10 cellular contexts compared by ENCODE assay signal in the genomic region with DNA sequence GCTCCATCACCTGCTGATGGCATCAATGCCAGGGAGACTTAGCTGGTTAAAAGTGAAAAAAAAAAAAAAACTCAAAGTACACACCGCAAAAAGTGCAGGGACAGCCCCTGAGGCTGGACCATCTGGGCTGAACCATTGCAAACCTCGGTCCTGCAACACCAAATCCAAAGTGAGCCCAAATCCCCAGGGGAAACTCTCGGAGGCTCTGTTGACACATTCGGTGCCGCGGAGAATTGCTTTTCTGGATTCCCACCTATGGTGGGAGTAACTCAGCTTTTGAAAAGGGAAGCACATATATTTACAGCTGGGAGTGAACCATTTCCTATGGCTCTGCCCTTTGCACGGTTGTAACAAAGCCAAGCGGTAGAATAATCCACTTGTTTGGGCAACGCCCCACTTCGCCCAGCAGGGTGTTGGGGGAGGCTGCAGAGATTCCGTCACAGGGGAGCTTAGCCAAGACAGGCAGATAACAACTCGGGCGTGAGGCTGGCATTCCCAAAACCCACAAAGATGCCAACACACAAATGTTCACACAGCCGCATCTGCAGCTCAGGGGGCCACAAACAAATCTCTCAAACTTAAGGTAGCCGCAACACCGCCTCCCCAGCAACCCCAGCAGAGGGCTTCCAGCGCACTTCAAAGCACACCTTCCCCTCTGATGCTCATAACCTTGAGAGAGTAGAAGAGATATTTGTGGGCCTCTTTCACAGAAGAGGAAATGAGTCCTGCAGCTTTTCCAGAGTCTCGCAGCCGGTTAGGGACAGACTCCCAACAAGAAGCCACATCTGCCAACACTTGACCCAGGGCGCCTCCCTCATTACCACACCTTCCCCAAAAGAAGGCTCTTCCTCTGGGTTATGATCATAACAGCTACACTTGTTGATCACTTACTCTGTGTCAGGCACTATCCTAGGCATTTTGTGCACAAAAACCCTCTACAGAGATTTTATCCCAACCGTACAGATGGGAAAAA. TPM values are rescaled to one million over a fixed set of nuclear protein-coding genes. Genes with fewer than 3 reads are reported as not detected.
DNase-seq lines count a peak whose midpoint lies in the region; ATAC-seq, FAIRE-seq and TF ChIP-seq lines count a peak whose summit lies in the region.
"Had no signal": no experiment of that assay in that cellular context is flagged by ENCODE, and none has a peak within 500 bp of the region (broad histone marks: within the 10 kb centered on the region; RNA-seq: fewer than 3 reads in every experiment).

No MANE protein-coding gene starts in this region.

- H3K4me3 Mint-ChIP-seq in CD4-positive, CD25-positive, alpha-beta regulatory T cell: peak overlapping the region; percentile 78 to 91 (median 88)
- H3K4me3 Mint-ChIP-seq in Caco-2 (ENCODE audit: unreplicated experiment) (no peak overlapping the region), osteocyte (ENCODE audit: unreplicated experiment) (no peak overlapping the region)

- H3K36me3 ChIP-seq in CD4-positive, CD25-positive, alpha-beta regulatory T cell (ENCODE audit: control insufficient read depth, insufficient read depth, low read length): peaks cover 58% of the 10 kb centered on the region
- H3K36me3 ChIP-seq in RWPE2 (ENCODE audit: low read depth) (no peaks in the 10 kb centered on the region), keratinocyte (ENCODE audit: control insufficient read depth in 2 of 2, extremely low read depth in 1 of 2, insufficient read depth in 2 of 2, low read length in 2 of 2) (no peaks in the 10 kb centered on the region), Caco-2 (ENCODE audit: control insufficient read depth, insufficient read depth, low read length) (no peaks in the 10 kb centered on the region; the same call in 1 of the 2 replicates)

- H2AFZ ChIP-seq in keratinocyte (ENCODE audit: control insufficient read depth, low read length): no peak overlapping the region

- peak; percentile 50 to 51 for ATAC-seq in CD4-positive, CD25-positive, alpha-beta regulatory T cell (ENCODE audit: low read depth in 2 of 2)
- peak; percentile 30 for ATAC-seq in GM21423 (IDR thresholded peaks at IDR 0.05; ENCODE audit: unreplicated experiment)
- 0 out of 3 replicates have a peak, but pooled peaks have one; percentile 42 for ATAC-seq in RWPE2 (ENCODE audit: low read depth)
- ATAC-seq: Panc1 had no signal

- no peaks in the 10 kb centered on the region for H3K27me3 ChIP-seq in CD4-positive, CD25-positive, alpha-beta regulatory T cell (ENCODE audit: control insufficient read depth, insufficient read depth, low read length)
- H3K27me3 ChIP-seq in RWPE2 (ENCODE audit: insufficient read depth, poor library complexity, severe bottlenecking) (no peaks in the 10 kb centered on the region), keratinocyte (ENCODE audit: control insufficient read depth, extremely low read depth, insufficient read depth, low read length) (peaks cover 20% of the 10 kb centered on the region), Caco-2 (replicated peaks; ENCODE audit: control insufficient read depth, insufficient read depth, low read length) (no peaks in the 10 kb centered on the region)

- peaks cover 98% of the 10 kb centered on the region for H3K4me1 ChIP-seq in CD4-positive, CD25-positive, alpha-beta regulatory T cell (ENCODE audit: control insufficient read depth, insufficient read depth, low read length, poor library complexity, severe bottlenecking)
- H3K4me1 ChIP-seq in RWPE2 (ENCODE audit: insufficient read depth, poor library complexity, severe bottlenecking): no peaks in the 10 kb centered on the region
- H3K4me1 ChIP-seq in keratinocyte (ENCODE audit: control insufficient read depth, extremely low read depth, insufficient read depth, low read length): peaks cover 10% of the 10 kb centered on the region
- no peaks in the 10 kb centered on the region for H3K4me1 ChIP-seq in Caco-2

- peak in 2 of 3 donors; percentile 62 to 66 for DNase-seq in CD4-positive, CD25-positive, alpha-beta regulatory T cell
- no peak for DNase-seq in RWPE2 (ENCODE audit: low spot score)
- DNase-seq in keratinocyte (ENCODE audit: low read depth, low spot score): no peak
- no peak for DNase-seq in C1 segment of cervical spinal cord (lab: John Stamatoyannopoulos, UW)
- no peak for DNase-seq in Caco-2
- no peak for DNase-seq in osteocyte (ENCODE audit: extremely low spot score, unreplicated experiment)
- DNase-seq in activated CD4-positive, CD25-positive, alpha-beta regulatory T cell treated with anti-CD3 and anti-CD28 coated beads, Interleukin-2, amount 50 U/mL, for 72 hours: no peak
- DNase-seq: hypothalamus had no signal

- H3K79me2 ChIP-seq in keratinocyte (ENCODE audit: control insufficient read depth, insufficient read depth, low read length): no peaks in the 10 kb centered on the region

- H4K20me1 ChIP-seq in keratinocyte (ENCODE audit: control insufficient read depth, extremely low read depth, insufficient read depth, low read length): no peaks in the 10 kb centered on the region

- TF ChIP-seq CTCF in RWPE2 (IDR thresholded peaks at IDR 0.05; ENCODE audit: poor library complexity, severe bottlenecking) (no peak), keratinocyte (optimal IDR thresholded peaks at IDR 0.05 in 1 of 3, IDR thresholded peaks at IDR 0.05 in 1 of 3, conservative IDR thresholded peaks at IDR 0.05 in 1 of 3; ENCODE audit: extremely low read depth in 1 of 3, insufficient read depth in 2 of 3, low read length in 3 of 3) (no peak), Caco-2 (IDR thresholded peaks at IDR 0.05; ENCODE audit: insufficient read depth in 1 of 2, low read depth in 1 of 2, low read length in 1 of 2, severe bottlenecking in 1 of 2, unreplicated experiment in 1 of 2) (no peak), osteocyte (IDR thresholded peaks at IDR 0.05) (no peak)

- BruUV-seq in Caco-2 (replicated peaks; lab: Mats Ljungman, UMichigan): no TSS peak

- peaks cover 34% of the 10 kb centered on the region for H3K36me3 Mint-ChIP-seq in CD4-positive, CD25-positive, alpha-beta regulatory T cell
- H3K36me3 Mint-ChIP-seq in Caco-2 (ENCODE audit: insufficient read depth, unreplicated experiment): no peaks in the 10 kb centered on the region
- H3K36me3 Mint-ChIP-seq in osteocyte (ENCODE audit: unreplicated experiment): no peaks in the 10 kb centered on the region

- peak overlapping the region; percentile 89 to 93 (median 92) for H3K27ac Mint-ChIP-seq in CD4-positive, CD25-positive, alpha-beta regulatory T cell
- H3K27ac Mint-ChIP-seq in Caco-2 (ENCODE audit: unreplicated experiment) (no peak overlapping the region), osteocyte (ENCODE audit: unreplicated experiment) (no peak overlapping the region)

- H3K27me3 Mint-ChIP-seq in CD4-positive, CD25-positive, alpha-beta regulatory T cell: no peaks in the 10 kb centered on the region
- no peaks in the 10 kb centered on the region for H3K27me3 Mint-ChIP-seq in Caco-2 (ENCODE audit: insufficient read depth, unreplicated experiment)
- no peaks in the 10 kb centered on the region for H3K27me3 Mint-ChIP-seq in osteocyte (ENCODE audit: unreplicated experiment)

- no peak for FAIRE-seq in keratinocyte (lab: Jason Lieb, UNC)

- no peaks in the 10 kb centered on the region for H3K9me1 ChIP-seq in keratinocyte (ENCODE audit: control insufficient read depth, extremely low read depth, insufficient read depth, low read length)

- H3K4me2 ChIP-seq in keratinocyte (ENCODE audit: control insufficient read depth, extremely low read depth, insufficient read depth, low read depth, low read length): peak overlapping the region; percentile 61

- intact Hi-C loops in Caco-2 (cut with micrococcal nuclease; ENCODE audit: unreplicated experiment): no loop called here

- dilution Hi-C loops in keratinocyte (cut with MboI; ENCODE audit: extremely low pct_ligation_motif_present, low sequenced_read_pairs): no loop called here

- CTCF ChIA-PET in Caco-2 (lab: Charles Lee): interaction anchor here (0.9 kb wide), 1 partner anchor 32 kb away, joined by 3 read pairs; no protein-coding TSS in a partner anchor

- POLR2A ChIA-PET in Caco-2 (lab: Charles Lee): no interaction called here

- H3K4me3 ChIP-seq in CD4-positive, CD25-positive, alpha-beta regulatory T cell (ENCODE audit: low read depth, low read length): peak overlapping the region; percentile 67
- H3K4me3 ChIP-seq in RWPE2 (ENCODE audit: severe bottlenecking): no peak overlapping the region
- peak overlapping the region in 1 of 3 experiments; percentile 11 for H3K4me3 ChIP-seq in keratinocyte (ENCODE audit: control insufficient read depth in 2 of 3, extremely low read depth in 1 of 3, insufficient read depth in 2 of 3, low read depth in 1 of 3, low read length in 3 of 3)
- no peak overlapping the region for H3K4me3 ChIP-seq in Caco-2 (ENCODE audit: low read depth, low read length)

- peak overlapping the region; percentile 98 for H3K27ac ChIP-seq in CD4-positive, CD25-positive, alpha-beta regulatory T cell (ENCODE audit: insufficient read depth, low read length, poor library complexity, severe bottlenecking)
- no peak overlapping the region for H3K27ac ChIP-seq in RWPE2 (ENCODE audit: poor library complexity, severe bottlenecking)
- H3K27ac ChIP-seq in keratinocyte (ENCODE audit: control insufficient read depth, insufficient read depth, low read length): no peak overlapping the region

- no peaks in the 10 kb centered on the region for H3K9me3 Mint-ChIP-seq in CD4-positive, CD25-positive, alpha-beta regulatory T cell
- H3K9me3 Mint-ChIP-seq in Caco-2 (ENCODE audit: unreplicated experiment) (no peaks in the 10 kb centered on the region), osteocyte (ENCODE audit: unreplicated experiment) (no peaks in the 10 kb centered on the region)

- H3K9ac ChIP-seq in keratinocyte (ENCODE audit: control insufficient read depth, extremely low read depth, insufficient read depth, low read length): no peak overlapping the region

- H3K4me1 Mint-ChIP-seq in CD4-positive, CD25-positive, alpha-beta regulatory T cell: peaks cover 28 to 90% (median 57%) of the 10 kb centered on the region in 4 donors
- H3K4me1 Mint-ChIP-seq in Caco-2 (ENCODE audit: low read depth, unreplicated experiment): no peaks in the 10 kb centered on the region
- H3K4me1 Mint-ChIP-seq in osteocyte (ENCODE audit: unreplicated experiment): peaks cover 13% of the 10 kb centered on the region

- H3K9me3 ChIP-seq in CD4-positive, CD25-positive, alpha-beta regulatory T cell (ENCODE audit: control insufficient read depth in 2 of 2, low read length in 2 of 2): no peaks in the 10 kb centered on the region
- no peaks in the 10 kb centered on the region for H3K9me3 ChIP-seq in RWPE2 (ENCODE audit: severe bottlenecking)
- H3K9me3 ChIP-seq in keratinocyte (ENCODE audit: control insufficient read depth, low read depth, low read length): no peaks in the 10 kb centered on the region
- H3K9me3 ChIP-seq in Caco-2: no peaks in the 10 kb centered on the region

RNA-seq across cellular contexts. Expression of gene ZC3H12D, which starts 11.4 kb away (rescaled TPM):
- total RNA-seq in CD4-positive, CD25-positive, alpha-beta regulatory T cell: 251 TPM
- 10 to 100 TPM in 1 of 4 donors, 1 to 10 TPM in 3; 7.1 to 10.3 (median 8.7) TPM for polyA plus RNA-seq in CD4-positive, CD25-positive, alpha-beta regulatory T cell
- 0.03 to 0.04 TPM in 2 of 3 replicates, not detected in the other for polyA plus RNA-seq in keratinocyte
- polyA plus RNA-seq in keratinocyte (2011; ENCODE audit: low read depth): not detected
- not detected in 2 replicates for polyA plus RNA-seq in keratinocyte (2011; cell fraction: cytosol; rRNA removed)
- 0.15 and 0.40 TPM in 2 replicates for polyA plus RNA-seq in keratinocyte (2011; cell fraction: nucleus; rRNA removed)
- polyA plus RNA-seq in keratinocyte (2012; ENCODE audit: low replicate concordance): 0.27 TPM in 1 of 2 replicates, not detected in the other
- 0.03 to 0.23 TPM in 2 of 3 replicates, not detected in the other for polyA minus RNA-seq in keratinocyte
- polyA minus RNA-seq in keratinocyte (2011; cell fraction: cytosol; rRNA and poly(A)+ RNA removed): not detected
- polyA minus RNA-seq in keratinocyte (2011; cell fraction: nucleus; rRNA and poly(A)+ RNA removed): not detected in 2 replicates
- total RNA-seq in Caco-2 (2022) (0.57 and 0.65 TPM in 2 replicates), osteocyte (0.21 TPM in 1 of 2 replicates, not detected in the other)

Comparison
In these comparisons a context has a peak if more than half of its experiments do, and no peak if none do; other contexts are left out.
1. DNase-seq: peak in CD4-positive, CD25-positive, alpha-beta regulatory T cell (2 of 3); none in RWPE2 (single experiment), keratinocyte (single experiment), C1 segment of cervical spinal cord (0 of 14), Caco-2 (0 of 2), osteocyte (single experiment) and activated CD4-positive, CD25-positive, alpha-beta regulatory T cell treated with anti-CD3 and anti-CD28 coated beads, Interleukin-2, amount 50 U/mL, for 72 hours (single experiment).
2. H3K27ac Mint-ChIP-seq: peak in CD4-positive, CD25-positive, alpha-beta regulatory T cell (3 of 3); none in Caco-2 (single experiment) and osteocyte (single experiment).
3. H3K4me3 Mint-ChIP-seq: peak in CD4-positive, CD25-positive, alpha-beta regulatory T cell (4 of 4); none in Caco-2 (single experiment) and osteocyte (single experiment).
4. RNA of gene ZC3H12D, which starts 11.4 kb away (total RNA-seq): 251 TPM in CD4-positive, CD25-positive, alpha-beta regulatory T cell (single experiment); 0.57 to 0.65 TPM in Caco-2 and 0.21 TPM in osteocyte; every median in the first group is over 100 times any median in the second.
5. Peak in every context shown above with its lines, with median percentiles within 50 percentile points of each other: ATAC-seq.